In genomic region chr6:28880894-28881780, GRCh38 we compare ENCODE assay signal across 8 cellular contexts. TPM values are rescaled to one million over a fixed set of nuclear protein-coding genes. Genes with fewer than 3 reads are reported as not detected.
DNase-seq lines count a peak whose midpoint lies in the region; ATAC-seq and TF ChIP-seq lines count a peak whose summit lies in the region.

No MANE protein-coding gene starts in this region.

- CTCF ChIA-PET in OCI-LY7 (lab: Charles Lee; ENCODE audit: unreplicated experiment), result no interaction called here

- POLR2A ChIA-PET in OCI-LY7 (lab: Charles Lee), result interaction anchor here (0.6 to 6.9 kb wide), 8 partner anchors 7 to 1622 kb away, joined by 3 to 64 read pairs (median 6); partner anchors contain the start of gene TRIM27

- H3K36me3 ChIP-seq in BLaER1 treated with 17β-estradiol and CSF1 and Interleukin-3, amounts not matched to agents 10 nM and 100 nM, result no peaks in the 10 kb centered on the region
- H3K36me3 ChIP-seq in OCI-LY7 (ENCODE audit: insufficient read depth, low read length), result no peaks in the 10 kb centered on the region; the same call in 1 of the 2 replicates

- no peak for ATAC-seq in natural killer cell treated with Interleukin-12 subunit alpha and Interleukin-12 subunit beta and Interleukin-15 and Interleukin-18, amount 100 ng/mL, for 72 hours

- H3K4me1 Mint-ChIP-seq in HFFc6 (ENCODE audit: low read depth), result peaks cover 16% of the 10 kb centered on the region
- peaks cover 23% of the 10 kb centered on the region for H3K4me1 Mint-ChIP-seq in activated T-helper 2 cell treated with anti-CD3 and anti-CD28 coated beads, Interferon-gamma antibody, Interleukin-2, Interleukin-4, amounts not matched to agents 10 μg/mL and 5 μg/mL and 100 μg/mL, durations not matched to agents 14 hours and 24 hours and 36 hours (ENCODE audit: low read depth)
- H3K4me1 Mint-ChIP-seq in natural killer cell treated with Interleukin-12 subunit alpha and Interleukin-12 subunit beta and Interleukin-15 and Interleukin-18, amount 100 ng/mL, for 72 hours (ENCODE audit: low read depth in 2 of 2), result peaks cover 31 to 36% of the 10 kb centered on the region in 2 donors

- H3K36me3 Mint-ChIP-seq in HFFc6 (ENCODE audit: low read depth), result no peaks in the 10 kb centered on the region
- H3K36me3 Mint-ChIP-seq in activated T-helper 2 cell treated with anti-CD3 and anti-CD28 coated beads, Interferon-gamma antibody, Interleukin-2, Interleukin-4, amounts not matched to agents 10 μg/mL and 5 μg/mL and 100 μg/mL, durations not matched to agents 14 hours and 24 hours and 36 hours (ENCODE audit: low read depth), result peaks cover 3% of the 10 kb centered on the region
- peaks cover 6% of the 10 kb centered on the region for H3K36me3 Mint-ChIP-seq in natural killer cell treated with Interleukin-12 subunit alpha and Interleukin-12 subunit beta and Interleukin-15 and Interleukin-18, amount 100 ng/mL, for 72 hours

- peak overlapping the region in 6 of 11 experiments; percentile 14 to 55 (median 40); a peak in 5 of 22 replicates for H3K27ac ChIP-seq in BLaER1 treated with 17β-estradiol and CSF1 and Interleukin-3, amounts not matched to agents 10 nM and 100 nM
- peak overlapping the region; percentile 61 for H3K27ac ChIP-seq in OCI-LY7 (ENCODE audit: low read depth, low read length, poor library complexity, severe bottlenecking)
- H3K27ac ChIP-seq in substantia nigra (ENCODE audit: low read depth, low read length, poor library complexity, severe bottlenecking), result no peak overlapping the region

- peak; percentile 65 for DNase-seq in HFFc6
- peak; percentile 72 for DNase-seq in OCI-LY7 (ENCODE audit: low spot score)
- DNase-seq in activated T-helper 2 cell treated with anti-CD3 and anti-CD28 coated beads, Interferon-gamma antibody, Interleukin-2, Interleukin-4, amounts not matched to agents 10 μg/mL and 5 μg/mL and 100 μg/mL, durations not matched to agents 14 hours and 24 hours and 36 hours (ENCODE audit: low spot score), result peak; percentile 32
- peak; percentile 79 for DNase-seq in fibroblast of villous mesenchyme (ENCODE audit: low read depth)
- DNase-seq in natural killer cell treated with Interleukin-12 subunit alpha and Interleukin-12 subunit beta and Interleukin-15 and Interleukin-18, amount 100 ng/mL, for 72 hours (ENCODE audit: low spot score), result peak; percentile 70
- peak in 40 of 49 donors; percentile 6 to 78 (median 48) for DNase-seq in substantia nigra (lab: John Stamatoyannopoulos, UW)
- no peak for DNase-seq in HPDE6-E6E7 (ENCODE audit: extremely low spot score)

- no peaks in the 10 kb centered on the region for H4K20me1 ChIP-seq in BLaER1 treated with 17β-estradiol and CSF1 and Interleukin-3, amounts not matched to agents 10 nM and 100 nM
- H4K20me1 ChIP-seq in OCI-LY7 (ENCODE audit: insufficient read depth, low read length), result no peaks in the 10 kb centered on the region

- no peaks in the 10 kb centered on the region for H3K79me2 ChIP-seq in OCI-LY7 (ENCODE audit: insufficient read depth, low read depth, low read length)

- TF ChIP-seq CTCF in HFFc6 (IDR thresholded peaks at IDR 0.05) (no peak), OCI-LY7 (conservative IDR thresholded peaks at IDR 0.05; ENCODE audit: low read length) (no peak), fibroblast of villous mesenchyme (IDR thresholded peaks at IDR 0.05; ENCODE audit: insufficient read depth, low read depth, low read length) (no peak)

- peak overlapping the region in 9 of 11 experiments; percentile 34 to 66 (median 57); a peak in 13 of 22 replicates for H3K9ac ChIP-seq in BLaER1 treated with 17β-estradiol and CSF1 and Interleukin-3, amounts not matched to agents 10 nM and 100 nM

- peak overlapping the region; percentile 31 to 69 (median 53); a peak in 21 of 22 replicates for H3K4me2 ChIP-seq in BLaER1 treated with 17β-estradiol and CSF1 and Interleukin-3, amounts not matched to agents 10 nM and 100 nM
- H3K4me2 ChIP-seq in OCI-LY7 (ENCODE audit: low read length), result peak overlapping the region; percentile 59

- peaks cover 15 to 25% (median 17%) of the 10 kb centered on the region in 11 experiments for H3K9me3 ChIP-seq in BLaER1 treated with 17β-estradiol and CSF1 and Interleukin-3, amounts not matched to agents 10 nM and 100 nM (replicated peaks in 1 of 11)
- peaks cover 11% of the 10 kb centered on the region for H3K9me3 ChIP-seq in OCI-LY7 (ENCODE audit: low read length)

- peak overlapping the region; percentile 44 to 68 (median 56) for H3K4me3 ChIP-seq in BLaER1 treated with 17β-estradiol and CSF1 and Interleukin-3, amounts not matched to agents 10 nM and 100 nM
- H3K4me3 ChIP-seq in OCI-LY7 (ENCODE audit: low read depth, low read length, poor library complexity, severe bottlenecking) (peak overlapping the region; percentile 50), fibroblast of villous mesenchyme (ENCODE audit: low read depth, low read length) (peak overlapping the region; percentile 89)

- peaks cover 5% of the 10 kb centered on the region for H3K9me3 Mint-ChIP-seq in HFFc6
- H3K9me3 Mint-ChIP-seq in activated T-helper 2 cell treated with anti-CD3 and anti-CD28 coated beads, Interferon-gamma antibody, Interleukin-2, Interleukin-4, amounts not matched to agents 10 μg/mL and 5 μg/mL and 100 μg/mL, durations not matched to agents 14 hours and 24 hours and 36 hours, result peaks cover 6% of the 10 kb centered on the region
- no peaks in the 10 kb centered on the region for H3K9me3 Mint-ChIP-seq in natural killer cell treated with Interleukin-12 subunit alpha and Interleukin-12 subunit beta and Interleukin-15 and Interleukin-18, amount 100 ng/mL, for 72 hours

- H3K27me3 ChIP-seq in BLaER1 treated with 17β-estradiol and CSF1 and Interleukin-3, amounts not matched to agents 10 nM and 100 nM, result no peaks in the 10 kb centered on the region

- H2AFZ ChIP-seq in OCI-LY7 (ENCODE audit: low read length), result peak overlapping the region; percentile 66; the same call in 1 of the 2 replicates

- peak overlapping the region; percentile 95 for H3K4me3 Mint-ChIP-seq in HFFc6
- H3K4me3 Mint-ChIP-seq in activated T-helper 2 cell treated with anti-CD3 and anti-CD28 coated beads, Interferon-gamma antibody, Interleukin-2, Interleukin-4, amounts not matched to agents 10 μg/mL and 5 μg/mL and 100 μg/mL, durations not matched to agents 14 hours and 24 hours and 36 hours (ENCODE audit: low read depth), result peak overlapping the region; percentile 72
- peak overlapping the region; percentile 73 for H3K4me3 Mint-ChIP-seq in natural killer cell treated with Interleukin-12 subunit alpha and Interleukin-12 subunit beta and Interleukin-15 and Interleukin-18, amount 100 ng/mL, for 72 hours

- intact Hi-C loops in OCI-LY7 (cut with micrococcal nuclease; ENCODE audit: unreplicated experiment), result no loop called here
- intact Hi-C loops in activated T-helper 2 cell treated with anti-CD3 and anti-CD28 coated beads, Interferon-gamma antibody, Interleukin-2, Interleukin-4, amounts not matched to agents 10 μg/mL and 5 μg/mL and 100 μg/mL, durations not matched to agents 14 hours and 24 hours and 36 hours (cut with micrococcal nuclease), result loop anchor here (5.0 kb wide), 1 partner anchor 41 kb away; the partner anchor contains the start of gene TRIM27

- no peaks in the 10 kb centered on the region for H3K9me2 ChIP-seq in OCI-LY7 (ENCODE audit: insufficient read depth, low read length)

- no TSS peak for BruUV-seq in OCI-LY7 (replicated peaks; lab: Mats Ljungman, UMichigan)

- peak overlapping the region; percentile 73 for H3K27ac Mint-ChIP-seq in HFFc6
- no peak overlapping the region for H3K27ac Mint-ChIP-seq in activated T-helper 2 cell treated with anti-CD3 and anti-CD28 coated beads, Interferon-gamma antibody, Interleukin-2, Interleukin-4, amounts not matched to agents 10 μg/mL and 5 μg/mL and 100 μg/mL, durations not matched to agents 14 hours and 24 hours and 36 hours
- peak overlapping the region; percentile 76 to 94 for H3K27ac Mint-ChIP-seq in natural killer cell treated with Interleukin-12 subunit alpha and Interleukin-12 subunit beta and Interleukin-15 and Interleukin-18, amount 100 ng/mL, for 72 hours

- peaks cover 0 to 47% (median 35%) of the 10 kb centered on the region in 10 experiments; a peak in 16 of 20 replicates for H3K4me1 ChIP-seq in BLaER1 treated with 17β-estradiol and CSF1 and Interleukin-3, amounts not matched to agents 10 nM and 100 nM
- H3K4me1 ChIP-seq in OCI-LY7 (ENCODE audit: insufficient read depth, low read length, poor library complexity, severe bottlenecking), result peaks cover 64% of the 10 kb centered on the region

- H3K27me3 Mint-ChIP-seq in HFFc6 (ENCODE audit: insufficient read depth), result peaks cover 20% of the 10 kb centered on the region
- peaks cover 22% of the 10 kb centered on the region for H3K27me3 Mint-ChIP-seq in activated T-helper 2 cell treated with anti-CD3 and anti-CD28 coated beads, Interferon-gamma antibody, Interleukin-2, Interleukin-4, amounts not matched to agents 10 μg/mL and 5 μg/mL and 100 μg/mL, durations not matched to agents 14 hours and 24 hours and 36 hours (ENCODE audit: low read depth)
- H3K27me3 Mint-ChIP-seq in natural killer cell treated with Interleukin-12 subunit alpha and Interleukin-12 subunit beta and Interleukin-15 and Interleukin-18, amount 100 ng/mL, for 72 hours, result peaks cover 0 to 12% of the 10 kb centered on the region in 2 donors

RNA-seq across cellular contexts. Expression of gene TRIM27, which starts 42.6 kb away (rescaled TPM):
- total RNA-seq in HFFc6 (2021; fragmentation: NEBNext Ultra II Directional; extraction: Animal tissue kit (Norgen Biotek cat#: 25700)), result 10 to 100 TPM; 35.9 to 40.6 (median 39.3) TPM
- 126 and 130 TPM in 2 replicates for total RNA-seq in OCI-LY7 (2014; rRNA removed; shearing (Covaris generic))
- total RNA-seq in OCI-LY7 (2022), result 112 and 116 TPM in 2 replicates
- 64.4 and 69.6 TPM in 2 replicates for total RNA-seq in activated T-helper 2 cell treated with anti-CD3 and anti-CD28 coated beads, Interferon-gamma antibody, Interleukin-2, Interleukin-4, amounts not matched to agents 10 μg/mL and 5 μg/mL and 100 μg/mL, durations not matched to agents 14 hours and 24 hours and 36 hours
- 57.0 and 76.9 TPM in 2 replicates for total RNA-seq in fibroblast of villous mesenchyme
- total RNA-seq in natural killer cell treated with Interleukin-12 subunit alpha and Interleukin-12 subunit beta and Interleukin-15 and Interleukin-18, amount 100 ng/mL, for 72 hours, result 10 to 100 TPM; 49.1 to 74.0 TPM
